ENCODE assay signal across 21 cellular contexts in genomic region chr5:173397531-173397930, GRCh38.
DNase-seq lines count a peak whose midpoint lies in the region; ATAC-seq and TF ChIP-seq lines count a peak whose summit lies in the region.
"Had no signal": no experiment of that assay in that cellular context is flagged by ENCODE, and none has a peak within 500 bp of the region (broad histone marks: within the 10 kb centered on the region; RNA-seq: fewer than 3 reads in every experiment).

No MANE protein-coding gene starts in this region.

- no peak overlapping the region for H3K9ac ChIP-seq in IMR-90 (ENCODE audit: low read depth, low read length)

- TF ChIP-seq RAD21 in IMR-90 (IDR thresholded peaks at IDR 0.05; ENCODE audit: low read length), result no peak

- intact Hi-C loops in IMR-90 (cut with micrococcal nuclease), result loop anchor here (5.0 kb wide), 2 partner anchors 55 to 70 kb away; partner anchors contain the start of gene STC2
- intact Hi-C loops in PC-9 (cut with micrococcal nuclease; ENCODE audit: unreplicated experiment), result no loop called here

- H3K9me1 ChIP-seq in IMR-90 (ENCODE audit: insufficient read depth, low read length), result peaks cover 8% of the 10 kb centered on the region

- TF ChIP-seq POLR2A in IMR-90 (IDR thresholded peaks at IDR 0.05; ENCODE audit: low read depth, low read length), result no peak

- H3K14ac ChIP-seq in IMR-90 (replicated peaks; ENCODE audit: low read depth, low read length), result no peak overlapping the region

- H3K9me3 ChIP-seq in IMR-90 (ENCODE audit: control insufficient read depth, insufficient read depth, low read length) (no peaks in the 10 kb centered on the region), PC-9 (ENCODE audit: insufficient read depth, low read depth) (peaks cover 3% of the 10 kb centered on the region; the same call in 1 of the 2 replicates), BE2C (no peaks in the 10 kb centered on the region)

- CTCF ChIA-PET in IMR-90 (lab: Yijun Ruan, JAX), result interaction anchor here (0.7 to 1.2 kb wide), 2 partner anchors 13 to 87 kb away, joined by 3 to 5 read pairs; no protein-coding TSS in a partner anchor
- CTCF ChIA-PET in PC-9 (lab: Charles Lee), result no interaction called here

- no peaks in the 10 kb centered on the region for H3K79me1 ChIP-seq in IMR-90 (ENCODE audit: low read depth in 1 of 2, low read length in 2 of 2)

- dilution Hi-C loops in IMR-90 (cut with HindIII; ENCODE audit: low sequenced_read_pairs, unreplicated experiment), result no loop called here

- no peak overlapping the region for H3K18ac ChIP-seq in IMR-90 (ENCODE audit: low read depth, low read length)

- no peak overlapping the region for H2BK15ac ChIP-seq in IMR-90 (ENCODE audit: low read depth, low read length)

- H3K4me1 ChIP-seq in IMR-90 (ENCODE audit: control insufficient read depth, insufficient read depth, low read length), result peaks cover 13% of the 10 kb centered on the region
- H3K4me1 ChIP-seq in PC-9 (replicated peaks; ENCODE audit: insufficient read depth), result no peaks in the 10 kb centered on the region
- H3K4me1 ChIP-seq in BE2C, result no peaks in the 10 kb centered on the region
- H3K4me1 ChIP-seq: transverse colon had no signal

- ATAC-seq in IMR-90 (ENCODE audit: low read depth) (no peak), HG02759 (IDR thresholded peaks at IDR 0.05; ENCODE audit: unreplicated experiment) (no peak), GM18511 (IDR thresholded peaks at IDR 0.05; ENCODE audit: unreplicated experiment) (no peak)
- ATAC-seq: stimulated activated naive CD8-positive, alpha-beta T cell treated with anti-CD3 and anti-CD28 coated beads, Interleukin-15, amount 100 ng/mL, for 72 hours had no signal

- H2BK20ac ChIP-seq in IMR-90 (ENCODE audit: low read depth, low read length), result peak overlapping the region; percentile 66; the same call in 1 of the 2 replicates

- no peak overlapping the region for H4K5ac ChIP-seq in IMR-90 (ENCODE audit: low read depth, low read length)

- POLR2A ChIA-PET in IMR-90 (lab: Charles Lee; ENCODE audit: unreplicated experiment) (no interaction called here), PC-9 (lab: Charles Lee; ENCODE audit: unreplicated experiment) (no interaction called here)

- H3K4me2 ChIP-seq in IMR-90 (ENCODE audit: low read depth, low read length) (no peak overlapping the region), PC-9 (no peak overlapping the region)

- H3K23ac ChIP-seq in IMR-90 (ENCODE audit: low read depth, low read length), result no peak overlapping the region

- H4K20me1 ChIP-seq in IMR-90 (ENCODE audit: insufficient read depth, low read length) (no peaks in the 10 kb centered on the region), PC-9 (ENCODE audit: insufficient read depth) (no peaks in the 10 kb centered on the region)

- H4K91ac ChIP-seq in IMR-90 (ENCODE audit: insufficient read depth, low read depth, low read length), result no peak overlapping the region

- H3K27me3 ChIP-seq in IMR-90 (ENCODE audit: control insufficient read depth, insufficient read depth, low read length) (no peaks in the 10 kb centered on the region), PC-9 (ENCODE audit: insufficient read depth, low read depth) (no peaks in the 10 kb centered on the region), BE2C (0 out of 2 replicates have a peak, but pooled peaks cover 3% of the 10 kb centered on the region)
- H3K27me3 ChIP-seq: transverse colon had no signal

- H3K79me2 ChIP-seq in PC-9 (ENCODE audit: low read depth), result no peaks in the 10 kb centered on the region

- no peaks in the 10 kb centered on the region for H3F3A ChIP-seq in PC-9 (ENCODE audit: insufficient read depth, low read depth)

- H3K36me3 ChIP-seq in IMR-90 (ENCODE audit: control insufficient read depth, insufficient read depth, low read length) (no peaks in the 10 kb centered on the region), PC-9 (ENCODE audit: low read depth) (no peaks in the 10 kb centered on the region), BE2C (no peaks in the 10 kb centered on the region)
- H3K36me3 ChIP-seq: transverse colon had no signal

- DNase-seq in AG08395 (ENCODE audit: low spot score) (peak; percentile 39), IMR-90 (no peak), NOMO-1 treated with dmso at 0.1 percent for 144 hours (lab: John Stamatoyannopoulos, UW; ENCODE audit: unreplicated experiment) (peak; percentile 35), fibroblast of villous mesenchyme (ENCODE audit: low read depth) (peak; percentile 34), PC-9 (no peak), BE2C (no peak)
- DNase-seq: activated CD4-positive, alpha-beta memory T cell treated with anti-CD3 and anti-CD28 coated beads for 36 hours; activated CD4-positive, CD25-positive, alpha-beta regulatory T cell; activated gamma-delta T cell treated with Interleukin-2 at 50 U/mL for 16 hours; Calu3; effector memory CD4-positive, alpha-beta T cell; H7; NCI-H1417; NCI-H446 treated with DMSO at 0.1 percent for 48 hours; stimulated activated CD4-positive, alpha-beta T cell treated with anti-CD3 and anti-CD28 coated beads, Interleukin-4, amount 100 ng/mL, for 24 hours; stimulated activated naive CD8-positive, alpha-beta T cell treated with anti-CD3 and anti-CD28 coated beads, Interleukin-15, amount 100 ng/mL, for 72 hours; T1000; transverse colon had no signal

- H3K9me2 ChIP-seq in PC-9 (ENCODE audit: insufficient read depth), result no peaks in the 10 kb centered on the region

- H3K27ac ChIP-seq in IMR-90 (ENCODE audit: insufficient read depth, low read length) (no peak overlapping the region), PC-9 (no peak overlapping the region)
- H3K27ac ChIP-seq: 22Rv1, transverse colon had no signal

- H3K4me3 ChIP-seq in IMR-90 (ENCODE audit: insufficient read depth, low read depth, low read length) (no peak overlapping the region), fibroblast of villous mesenchyme (ENCODE audit: low read depth, low read length) (no peak overlapping the region), PC-9 (no peak overlapping the region), BE2C (ENCODE audit: low read depth, low read length) (no peak overlapping the region)
- H3K4me3 ChIP-seq: transverse colon had no signal

- H3K4ac ChIP-seq in IMR-90 (ENCODE audit: low read depth, low read length), result peak overlapping the region; percentile 19; the same call in 1 of the 2 replicates

- H3K56ac ChIP-seq in IMR-90 (ENCODE audit: extremely low read depth, insufficient read depth, low read length), result no peak overlapping the region

- H2AFZ ChIP-seq in IMR-90 (replicated peaks; ENCODE audit: low read length, poor library complexity) (no peak overlapping the region), PC-9 (no peak overlapping the region)

- no peak overlapping the region for H2BK5ac ChIP-seq in IMR-90 (ENCODE audit: low read depth, low read length, poor library complexity, severe bottlenecking)

- H2AK9ac ChIP-seq in IMR-90 (replicated peaks; ENCODE audit: low read depth, low read length, poor library complexity), result no peak overlapping the region

- BruUV-seq in IMR-90 (replicated peaks; lab: Mats Ljungman, UMichigan) (no TSS peak), PC-9 (replicated peaks; lab: Mats Ljungman, UMichigan) (no TSS peak)

- 0 out of 4 replicates have a peak overlapping the region, but pooled peaks of 1 of the 2 experiments have one; percentile 17 for H4K8ac ChIP-seq in IMR-90 (ENCODE audit: low read depth in 2 of 2, low read length in 2 of 2)

- TF ChIP-seq CTCF in IMR-90 (conservative IDR thresholded peaks at IDR 0.05; ENCODE audit: low read depth, low read length) (no peak), fibroblast of villous mesenchyme (IDR thresholded peaks at IDR 0.05; ENCODE audit: insufficient read depth, low read depth, low read length) (no peak), PC-9 (conservative IDR thresholded peaks at IDR 0.05) (no peak), BE2C (IDR thresholded peaks at IDR 0.05; ENCODE audit: low read depth, low read length) (no peak)

- H2AK5ac ChIP-seq in IMR-90 (ENCODE audit: low read depth, low read length), result no peak overlapping the region

- in situ Hi-C loops in IMR-90 (cut with MboI; ENCODE audit: low sequenced_read_pairs), result no loop called here

- 86% methylated on average over 7 of the region's 7 CpGs; no CpG with 5 or more reads in 1 of the 2 experiments for WGBS in IMR-90 (ENCODE audit: extremely low coverage in 2 of 2, insufficient read length in 1 of 2), 2 experiments

- H2BK120ac ChIP-seq in IMR-90 (ENCODE audit: low read depth, low read length), result peak overlapping the region; percentile 94; the same call in 1 of the 2 replicates

TF ChIP-seq in IMR-90, 13 proteins besides CTCF, POLR2A, EP300 and RAD21 (continues in another document):
- TF ChIP-seq ELK1 (IDR thresholded peaks at IDR 0.05; ENCODE audit: borderline replicate concordance, low read depth, low read length) (no peak), CEBPB (IDR thresholded peaks at IDR 0.05; ENCODE audit: low read depth, low read length) (no peak), RCOR1 (IDR thresholded peaks at IDR 0.05; ENCODE audit: insufficient replicate concordance, low read length) (no peak), CHD1 (IDR thresholded peaks at IDR 0.05; ENCODE audit: low read depth, low read length) (no peak), MXI1 (IDR thresholded peaks at IDR 0.05; ENCODE audit: borderline replicate concordance, low read depth, low read length) (no peak), USF2 (IDR thresholded peaks at IDR 0.05; ENCODE audit: low read depth, low read length) (no peak), NFE2L2 (IDR thresholded peaks at IDR 0.05; ENCODE audit: low read depth, low read length) (no peak), MAFK (IDR thresholded peaks at IDR 0.05; ENCODE audit: low read depth, low read length) (no peak), RFX5 (IDR thresholded peaks at IDR 0.05; ENCODE audit: low read depth, low read length) (no peak), BHLHE40 (IDR thresholded peaks at IDR 0.05; ENCODE audit: low read depth, low read length) (no peak), SMC3 (IDR thresholded peaks at IDR 0.05; ENCODE audit: low read depth, low read length) (no peak), MAZ (IDR thresholded peaks at IDR 0.05; ENCODE audit: borderline replicate concordance, low read depth, low read length) (no peak)

Comparison
In these comparisons a context has a peak if more than half of its experiments do, and no peak if none do; other contexts are left out.
1. DNase-seq: peak in AG08395 (single experiment), NOMO-1 treated with dmso at 0.1 percent for 144 hours (single experiment) and fibroblast of villous mesenchyme (single experiment); none in IMR-90 (single experiment), PC-9 (0 of 2) and BE2C (single experiment).